ENCODE assay signal across 2 cellular contexts in the genomic region with DNA sequence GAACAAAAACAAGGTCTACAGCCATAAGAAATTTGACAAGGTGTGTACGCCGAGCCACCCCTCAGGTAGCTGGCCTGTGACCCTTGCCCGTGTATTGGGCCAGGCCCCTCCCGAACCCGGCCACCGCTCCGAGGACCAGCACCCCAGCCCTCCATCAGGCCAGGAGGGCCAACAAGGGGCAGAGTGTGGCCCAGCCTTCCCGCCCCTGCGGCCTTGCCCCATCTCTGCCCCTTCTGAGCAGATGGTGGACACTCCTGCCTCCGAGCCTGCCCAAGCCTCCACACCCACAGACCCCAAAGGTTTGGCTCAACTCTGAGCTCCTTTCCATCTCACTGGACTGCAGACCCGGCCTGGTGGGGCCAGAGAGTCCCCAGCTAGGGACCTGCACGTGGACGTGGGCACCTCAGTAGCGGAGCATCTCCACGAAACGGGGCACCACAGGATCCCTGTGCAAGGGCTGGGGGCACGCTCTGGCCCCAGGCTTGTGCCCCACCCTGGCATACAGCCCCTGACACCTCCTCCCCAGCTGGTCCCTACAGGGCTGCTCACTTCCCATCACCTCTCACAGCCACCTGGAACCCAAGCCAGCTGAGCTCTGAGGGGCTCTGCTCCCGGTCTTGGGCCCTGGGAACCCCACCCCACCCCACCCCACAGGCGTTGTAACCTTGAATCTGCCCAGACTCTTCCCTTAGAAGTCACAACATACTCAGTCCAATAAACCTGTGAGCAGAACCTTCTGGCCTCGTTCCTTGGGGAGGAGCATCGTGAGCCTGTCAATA.
TF ChIP-seq lines count a peak whose summit lies in the region.

No MANE protein-coding gene starts in this region.

TF ChIP-seq in GM12878, 131 proteins besides CTCF, POLR2A, EP300 and RAD21:
- TF ChIP-seq ZBED1 (IDR thresholded peaks at IDR 0.05; ENCODE audit: borderline replicate concordance) (0 out of 2 replicates have a peak, but pooled peaks have one; percentile 44), NBN (IDR thresholded peaks at IDR 0.05) (no peak)

TF ChIP-seq in HepG2, 621 proteins besides CTCF, POLR2A, EP300 and RAD21:
- TF ChIP-seq AGO2 (optimal IDR thresholded peaks at IDR 0.05; ENCODE audit: low read depth, low read length) (peak; percentile 88), ZSCAN22 (CRISPR knock-in tag; IDR thresholded peaks at IDR 0.05) (no peak)
